ENCODE assay signal across 9 cellular contexts in genomic region chr1:88302843-88303486, GRCh38.
DNase-seq lines count a peak whose midpoint lies in the region; ATAC-seq and TF ChIP-seq lines count a peak whose summit lies in the region.
"Had no signal": no experiment of that assay in that cellular context is flagged by ENCODE, and none has a peak within 500 bp of the region (broad histone marks: within the 10 kb centered on the region; RNA-seq: fewer than 3 reads in every experiment).

No MANE protein-coding gene starts in this region.

- H3K4me3 ChIP-seq in Loucy (ENCODE audit: low read length, poor library complexity, severe bottlenecking) (no peak overlapping the region), colonic mucosa (no peak overlapping the region)
- H3K4me3 ChIP-seq: upper lobe of left lung had no signal

- TF ChIP-seq CTCF in Loucy (conservative IDR thresholded peaks at IDR 0.05; ENCODE audit: low read length) = peak; percentile 37; the same call in 1 of the 2 replicates
- peak; percentile 25 for TF ChIP-seq CTCF in colonic mucosa (IDR thresholded peaks at IDR 0.05)

- H3K27me3 Mint-ChIP-seq in naive B cell = peaks cover 5 to 10% (median 5%) of the 10 kb centered on the region in 3 donors
- H3K27me3 Mint-ChIP-seq in activated naive CD4-positive, alpha-beta T cell treated with anti-CD3 and anti-CD28 coated beads for 36 hours (ENCODE audit: low read depth) = no peaks in the 10 kb centered on the region
- H3K27me3 Mint-ChIP-seq in activated CD8-positive, alpha-beta T cell treated with anti-CD3 and anti-CD28 coated beads, Interleukin-2, amount 10 ng/mL, durations not matched to agents 7 days and 5 days (ENCODE audit: low read depth) = peaks cover 2% of the 10 kb centered on the region

- ATAC-seq in naive B cell (ENCODE audit: low read depth in 2 of 2) (peak in 1 of 2 donors; percentile 27), esophagus mucosa (no peak), GM21529 (IDR thresholded peaks at IDR 0.05; ENCODE audit: unreplicated experiment) (no peak)
- ATAC-seq in activated CD8-positive, alpha-beta T cell treated with anti-CD3 and anti-CD28 coated beads, Interleukin-2, amount 10 ng/mL, durations not matched to agents 7 days and 5 days = no peak

- DNase-seq in DMS114 treated with DMSO at 0.1 percent for 48 hours (lab: John Stamatoyannopoulos, UW; ENCODE audit: unreplicated experiment) = peak; percentile 59
- DNase-seq in colonic mucosa = no peak
- peak; percentile 17 for DNase-seq in naive B cell
- DNase-seq in activated naive CD4-positive, alpha-beta T cell treated with anti-CD3 and anti-CD28 coated beads for 36 hours = no peak
- no peak for DNase-seq in activated CD8-positive, alpha-beta T cell treated with anti-CD3 and anti-CD28 coated beads, Interleukin-2, amount 10 ng/mL, durations not matched to agents 7 days and 5 days
- DNase-seq: upper lobe of left lung had no signal

- intact Hi-C loops in colonic mucosa (cut with DNase I) = loop anchor here (5.0 kb wide), 2 partner anchors 121 to 1011 kb away; no protein-coding TSS in a partner anchor
- intact Hi-C loops in activated naive CD4-positive, alpha-beta T cell treated with anti-CD3 and anti-CD28 coated beads for 36 hours (cut with micrococcal nuclease) = loop anchor here (1.0 kb wide), 1 partner anchor 123 kb away; no protein-coding TSS in a partner anchor

- no peaks in the 10 kb centered on the region for H3K4me1 Mint-ChIP-seq in naive B cell
- no peaks in the 10 kb centered on the region for H3K4me1 Mint-ChIP-seq in activated naive CD4-positive, alpha-beta T cell treated with anti-CD3 and anti-CD28 coated beads for 36 hours (ENCODE audit: low read depth)
- H3K4me1 Mint-ChIP-seq in activated CD8-positive, alpha-beta T cell treated with anti-CD3 and anti-CD28 coated beads, Interleukin-2, amount 10 ng/mL, durations not matched to agents 7 days and 5 days (ENCODE audit: low read depth) = no peaks in the 10 kb centered on the region

- H3K4me3 Mint-ChIP-seq in naive B cell = no peak overlapping the region
- no peak overlapping the region for H3K4me3 Mint-ChIP-seq in activated naive CD4-positive, alpha-beta T cell treated with anti-CD3 and anti-CD28 coated beads for 36 hours
- H3K4me3 Mint-ChIP-seq in activated CD8-positive, alpha-beta T cell treated with anti-CD3 and anti-CD28 coated beads, Interleukin-2, amount 10 ng/mL, durations not matched to agents 7 days and 5 days = no peak overlapping the region

- H3K27me3 ChIP-seq in Loucy (ENCODE audit: insufficient read depth, low read length, poor library complexity, severe bottlenecking) = no peaks in the 10 kb centered on the region
- H3K27me3 ChIP-seq in colonic mucosa = no peaks in the 10 kb centered on the region
- H3K27me3 ChIP-seq: upper lobe of left lung had no signal

- no peaks in the 10 kb centered on the region for H4K20me1 ChIP-seq in Loucy (ENCODE audit: insufficient read depth, low read length, poor library complexity, severe bottlenecking)

- no peaks in the 10 kb centered on the region for H3K36me3 Mint-ChIP-seq in naive B cell
- H3K36me3 Mint-ChIP-seq in activated naive CD4-positive, alpha-beta T cell treated with anti-CD3 and anti-CD28 coated beads for 36 hours (ENCODE audit: low read depth) = no peaks in the 10 kb centered on the region
- no peaks in the 10 kb centered on the region for H3K36me3 Mint-ChIP-seq in activated CD8-positive, alpha-beta T cell treated with anti-CD3 and anti-CD28 coated beads, Interleukin-2, amount 10 ng/mL, durations not matched to agents 7 days and 5 days (ENCODE audit: low read depth)

- CTCF ChIA-PET in activated naive CD4-positive, alpha-beta T cell treated with anti-CD3 and anti-CD28 coated beads for 36 hours (lab: Charles Lee) = interaction anchor here (1.2 kb wide), 1 partner anchor 122 kb away, joined by 3 read pairs; no protein-coding TSS in a partner anchor
- CTCF ChIA-PET in activated CD8-positive, alpha-beta T cell treated with anti-CD3 and anti-CD28 coated beads, Interleukin-2, amount 10 ng/mL, durations not matched to agents 7 days and 5 days (lab: Charles Lee) = no interaction called here

- no peaks in the 10 kb centered on the region for H3K4me1 ChIP-seq in Loucy (ENCODE audit: insufficient read depth, low read length, poor library complexity, severe bottlenecking)
- no peaks in the 10 kb centered on the region for H3K4me1 ChIP-seq in colonic mucosa
- H3K4me1 ChIP-seq: upper lobe of left lung had no signal

- POLR2A ChIA-PET in activated CD8-positive, alpha-beta T cell treated with anti-CD3 and anti-CD28 coated beads, Interleukin-2, amount 10 ng/mL, durations not matched to agents 7 days and 5 days (lab: Charles Lee) = no interaction called here

- no peaks in the 10 kb centered on the region for H3K36me3 ChIP-seq in Loucy (ENCODE audit: insufficient read depth, low read length)
- no peaks in the 10 kb centered on the region for H3K36me3 ChIP-seq in colonic mucosa
- H3K36me3 ChIP-seq: upper lobe of left lung had no signal

- H3K4me2 ChIP-seq in Loucy (ENCODE audit: low read depth, low read length, poor library complexity, severe bottlenecking) = no peak overlapping the region

- no peak overlapping the region for H3K27ac ChIP-seq in colonic mucosa
- H3K27ac ChIP-seq: upper lobe of left lung had no signal

- H3K9ac ChIP-seq in Loucy (ENCODE audit: low read depth, low read length, poor library complexity, severe bottlenecking) (no peak overlapping the region), colonic mucosa (ENCODE audit: low read depth in 2 of 2, low read length in 2 of 2) (no peak overlapping the region)

- no peaks in the 10 kb centered on the region for H3K9me3 ChIP-seq in Loucy (ENCODE audit: insufficient read depth, low read depth, low read length)
- no peaks in the 10 kb centered on the region for H3K9me3 ChIP-seq in colonic mucosa
- H3K9me3 ChIP-seq: upper lobe of left lung had no signal

- H3K9me3 Mint-ChIP-seq in naive B cell = no peaks in the 10 kb centered on the region
- H3K9me3 Mint-ChIP-seq in activated naive CD4-positive, alpha-beta T cell treated with anti-CD3 and anti-CD28 coated beads for 36 hours = no peaks in the 10 kb centered on the region
- H3K9me3 Mint-ChIP-seq in activated CD8-positive, alpha-beta T cell treated with anti-CD3 and anti-CD28 coated beads, Interleukin-2, amount 10 ng/mL, durations not matched to agents 7 days and 5 days (ENCODE audit: insufficient read depth) = no peaks in the 10 kb centered on the region

- H3K79me2 ChIP-seq in Loucy (ENCODE audit: insufficient read depth, low read length) = no peaks in the 10 kb centered on the region

- peak overlapping the region in 2 of 6 donors; percentile 4 to 34 for H3K27ac Mint-ChIP-seq in naive B cell
- no peak overlapping the region for H3K27ac Mint-ChIP-seq in activated naive CD4-positive, alpha-beta T cell treated with anti-CD3 and anti-CD28 coated beads for 36 hours
- H3K27ac Mint-ChIP-seq in activated CD8-positive, alpha-beta T cell treated with anti-CD3 and anti-CD28 coated beads, Interleukin-2, amount 10 ng/mL, durations not matched to agents 7 days and 5 days = no peak overlapping the region

- no peaks in the 10 kb centered on the region for H3K9me2 ChIP-seq in Loucy (replicated peaks; ENCODE audit: low read depth, low read length)

- H3F3A ChIP-seq in Loucy (ENCODE audit: low read depth) = no peaks in the 10 kb centered on the region

- H2AFZ ChIP-seq in Loucy (ENCODE audit: low read length) = no peak overlapping the region

Comparison
In these comparisons a context has a peak if more than half of its experiments do, and no peak if none do; other contexts are left out.
1. DNase-seq: peak in DMS114 treated with DMSO at 0.1 percent for 48 hours (single experiment) and naive B cell (single experiment); none in colonic mucosa (single experiment), activated naive CD4-positive, alpha-beta T cell treated with anti-CD3 and anti-CD28 coated beads for 36 hours (single experiment) and activated CD8-positive, alpha-beta T cell treated with anti-CD3 and anti-CD28 coated beads, Interleukin-2, amount 10 ng/mL, durations not matched to agents 7 days and 5 days (single experiment).